Comparison of ENCODE assay signal across 6 cellular contexts in genomic region chr22:38699784-38700183, GRCh38. TPM values are rescaled to one million over a fixed set of nuclear protein-coding genes. Genes with fewer than 3 reads are reported as not detected.
DNase-seq lines count a peak whose midpoint lies in the region; ATAC-seq and TF ChIP-seq lines count a peak whose summit lies in the region.

No MANE protein-coding gene starts in this region.

- CTCF ChIA-PET in BJ (lab: Yijun Ruan, JAX) = interaction anchor here (1.0 to 2.8 kb wide), 5 partner anchors 11 to 128 kb away, joined by 3 to 14 read pairs (median 4); partner anchors contain the start of gene TOMM22

- DNase-seq in BJ (ENCODE audit: low read depth) = no peak
- no peak for DNase-seq in RWPE2 (ENCODE audit: low spot score)
- DNase-seq in upper lobe of right lung = no peak
- DNase-seq in NCI-H146 (lab: John Stamatoyannopoulos, UW) = no peak
- DNase-seq in HK-2 (ENCODE audit: unreplicated experiment) = no peak

- H3K4me1 ChIP-seq in RWPE2 (ENCODE audit: insufficient read depth, poor library complexity, severe bottlenecking) (peaks cover 34% of the 10 kb centered on the region), iPS-15b (ENCODE audit: control insufficient read depth, insufficient read depth, low read length) (peaks cover 15% of the 10 kb centered on the region), upper lobe of right lung (peaks cover 50% of the 10 kb centered on the region)

- peak overlapping the region; percentile 79 for H3K9ac ChIP-seq in iPS-15b (ENCODE audit: low read depth, low read length)

- TF ChIP-seq CTCF in BJ (IDR thresholded peaks at IDR 0.05; ENCODE audit: insufficient read depth, low read depth, low read length) (0 out of 2 replicates have a peak, but pooled peaks have one; percentile 17), RWPE2 (IDR thresholded peaks at IDR 0.05; ENCODE audit: poor library complexity, severe bottlenecking) (no peak), upper lobe of right lung (IDR thresholded peaks at IDR 0.05) (no peak)

- H3K9me3 ChIP-seq in RWPE2 (ENCODE audit: severe bottlenecking) (no peaks in the 10 kb centered on the region), iPS-15b (ENCODE audit: control insufficient read depth, insufficient read depth, low read length) (no peaks in the 10 kb centered on the region), upper lobe of right lung (no peaks in the 10 kb centered on the region)

- H3K27ac ChIP-seq in RWPE2 (ENCODE audit: poor library complexity, severe bottlenecking) (peak overlapping the region; percentile 75), upper lobe of right lung (peak overlapping the region; percentile 95)

- H3K36me3 ChIP-seq in BJ (ENCODE audit: control insufficient read depth, insufficient read depth, low read length) (no peaks in the 10 kb centered on the region), RWPE2 (ENCODE audit: low read depth) (peaks cover 34% of the 10 kb centered on the region), iPS-15b (ENCODE audit: control insufficient read depth, insufficient read depth, low read length) (no peaks in the 10 kb centered on the region), upper lobe of right lung (no peaks in the 10 kb centered on the region)

- intact Hi-C loops in upper lobe of right lung (cut with DNase I) = no loop called here

- no peaks in the 10 kb centered on the region for H3K27me3 ChIP-seq in BJ (ENCODE audit: control insufficient read depth, insufficient read depth, low read length)
- H3K27me3 ChIP-seq in RWPE2 (ENCODE audit: insufficient read depth, poor library complexity, severe bottlenecking) = no peaks in the 10 kb centered on the region
- H3K27me3 ChIP-seq in iPS-15b (ENCODE audit: control insufficient read depth, insufficient read depth, low read length) = no peaks in the 10 kb centered on the region
- no peaks in the 10 kb centered on the region for H3K27me3 ChIP-seq in upper lobe of right lung

- ATAC-seq in RWPE2 (ENCODE audit: low read depth) = no peak
- no peak for ATAC-seq in upper lobe of right lung

- POLR2A ChIA-PET in BJ (lab: Charles Lee) = no interaction called here

- H3K4me3 ChIP-seq in BJ (ENCODE audit: low read depth, low read length) (peak overlapping the region; percentile 51), RWPE2 (ENCODE audit: severe bottlenecking) (peak overlapping the region; percentile 79), iPS-15b (ENCODE audit: low read depth, low read length) (peak overlapping the region; percentile 89), upper lobe of right lung (peak overlapping the region; percentile 82)

RNA-seq across cellular contexts. Expression of gene JOSD1, which starts 1.0 kb away (rescaled TPM):
- 40.9 and 43.6 TPM in 2 replicates for polyA plus RNA-seq in BJ (2011; rRNA removed)
- polyA minus RNA-seq in BJ (2011; rRNA and poly(A)+ RNA removed) = 37.4 and 46.7 TPM in 2 replicates
- 52.1 TPM for total RNA-seq in upper lobe of right lung

RNA-seq across cellular contexts. Expression of gene GTPBP1, which starts 6.0 kb away (rescaled TPM):
- 24.0 and 31.1 TPM in 2 replicates for polyA plus RNA-seq in BJ (2011; rRNA removed)
- 25.6 and 30.4 TPM in 2 replicates for polyA minus RNA-seq in BJ (2011; rRNA and poly(A)+ RNA removed)
- 72.5 TPM for total RNA-seq in upper lobe of right lung

RNA-seq across cellular contexts. Expression of gene TOMM22, which starts 18.0 kb away (rescaled TPM):
- 29.6 and 53.3 TPM in 2 replicates for polyA plus RNA-seq in BJ (2011; rRNA removed)
- polyA minus RNA-seq in BJ (2011; rRNA and poly(A)+ RNA removed) = 21.3 and 28.2 TPM in 2 replicates
- total RNA-seq in upper lobe of right lung = 51.6 TPM

RNA-seq across cellular contexts. Expression of gene CBY1, which starts 43.3 kb away (rescaled TPM):
- 38.1 and 43.2 TPM in 2 replicates for polyA plus RNA-seq in BJ (2011; rRNA removed)
- polyA minus RNA-seq in BJ (2011; rRNA and poly(A)+ RNA removed) = 10.1 and 14.6 TPM in 2 replicates
- 34.6 TPM for total RNA-seq in upper lobe of right lung

RNA-seq across cellular contexts. Expression of gene FAM227A, which starts 43.6 kb away (rescaled TPM):
- 0.69 and 1.0 TPM in 2 replicates for polyA plus RNA-seq in BJ (2011; rRNA removed)
- 0.66 and 1.2 TPM in 2 replicates for polyA minus RNA-seq in BJ (2011; rRNA and poly(A)+ RNA removed)
- total RNA-seq in upper lobe of right lung = 0.98 TPM
